ENCODE assay signal across 1 cellular context in the genomic region with DNA sequence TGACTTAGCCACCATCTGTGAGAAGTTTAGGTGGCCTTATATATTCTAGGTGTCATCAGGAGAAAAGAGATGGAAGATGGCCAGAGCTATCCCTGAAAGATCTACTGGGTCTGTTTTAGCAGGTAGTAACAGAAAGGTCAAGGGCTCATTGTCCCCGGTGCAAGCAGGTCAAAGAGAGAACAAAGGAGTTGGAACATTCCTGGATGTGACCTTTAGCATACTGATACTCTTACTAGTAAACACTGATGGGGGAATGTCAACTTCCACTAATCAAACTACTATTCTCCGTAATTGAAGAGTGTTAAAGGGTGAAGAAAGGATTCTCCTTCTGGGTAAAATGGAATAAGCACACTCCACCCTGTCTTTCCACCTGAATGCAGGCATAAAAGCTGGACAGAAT.
TF ChIP-seq lines count a peak whose summit lies in the region.

No MANE protein-coding gene starts in this region.

TF ChIP-seq in HepG2, 621 proteins besides CTCF, POLR2A, EP300 and RAD21 (continued from another document and continues in another):
- TF ChIP-seq, protein P1, sequence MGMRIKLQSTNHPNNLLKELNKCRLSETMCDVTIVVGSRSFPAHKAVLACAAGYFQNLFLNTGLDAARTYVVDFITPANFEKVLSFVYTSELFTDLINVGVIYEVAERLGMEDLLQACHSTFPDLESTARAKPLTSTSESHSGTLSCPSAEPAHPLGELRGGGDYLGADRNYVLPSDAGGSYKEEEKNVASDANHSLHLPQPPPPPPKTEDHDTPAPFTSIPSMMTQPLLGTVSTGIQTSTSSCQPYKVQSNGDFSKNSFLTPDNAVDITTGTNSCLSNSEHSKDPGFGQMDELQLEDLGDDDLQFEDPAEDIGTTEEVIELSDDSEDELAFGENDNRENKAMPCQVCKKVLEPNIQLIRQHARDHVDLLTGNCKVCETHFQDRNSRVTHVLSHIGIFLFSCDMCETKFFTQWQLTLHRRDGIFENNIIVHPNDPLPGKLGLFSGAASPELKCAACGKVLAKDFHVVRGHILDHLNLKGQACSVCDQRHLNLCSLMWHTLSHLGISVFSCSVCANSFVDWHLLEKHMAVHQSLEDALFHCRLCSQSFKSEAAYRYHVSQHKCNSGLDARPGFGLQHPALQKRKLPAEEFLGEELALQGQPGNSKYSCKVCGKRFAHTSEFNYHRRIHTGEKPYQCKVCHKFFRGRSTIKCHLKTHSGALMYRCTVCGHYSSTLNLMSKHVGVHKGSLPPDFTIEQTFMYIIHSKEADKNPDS (CRISPR knock-in tag; IDR thresholded peaks at IDR 0.05) = peak; percentile 88; the same call in 1 of the 2 replicates
- TF ChIP-seq, protein P2, sequence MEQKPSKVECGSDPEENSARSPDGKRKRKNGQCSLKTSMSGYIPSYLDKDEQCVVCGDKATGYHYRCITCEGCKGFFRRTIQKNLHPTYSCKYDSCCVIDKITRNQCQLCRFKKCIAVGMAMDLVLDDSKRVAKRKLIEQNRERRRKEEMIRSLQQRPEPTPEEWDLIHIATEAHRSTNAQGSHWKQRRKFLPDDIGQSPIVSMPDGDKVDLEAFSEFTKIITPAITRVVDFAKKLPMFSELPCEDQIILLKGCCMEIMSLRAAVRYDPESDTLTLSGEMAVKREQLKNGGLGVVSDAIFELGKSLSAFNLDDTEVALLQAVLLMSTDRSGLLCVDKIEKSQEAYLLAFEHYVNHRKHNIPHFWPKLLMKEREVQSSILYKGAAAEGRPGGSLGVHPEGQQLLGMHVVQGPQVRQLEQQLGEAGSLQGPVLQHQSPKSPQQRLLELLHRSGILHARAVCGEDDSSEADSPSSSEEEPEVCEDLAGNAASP (CRISPR knock-in tag; IDR thresholded peaks at IDR 0.05; ENCODE audit: borderline replicate concordance) = peak; percentile 34; the same call in 1 of the 2 replicates
- TF ChIP-seq, protein P3, sequence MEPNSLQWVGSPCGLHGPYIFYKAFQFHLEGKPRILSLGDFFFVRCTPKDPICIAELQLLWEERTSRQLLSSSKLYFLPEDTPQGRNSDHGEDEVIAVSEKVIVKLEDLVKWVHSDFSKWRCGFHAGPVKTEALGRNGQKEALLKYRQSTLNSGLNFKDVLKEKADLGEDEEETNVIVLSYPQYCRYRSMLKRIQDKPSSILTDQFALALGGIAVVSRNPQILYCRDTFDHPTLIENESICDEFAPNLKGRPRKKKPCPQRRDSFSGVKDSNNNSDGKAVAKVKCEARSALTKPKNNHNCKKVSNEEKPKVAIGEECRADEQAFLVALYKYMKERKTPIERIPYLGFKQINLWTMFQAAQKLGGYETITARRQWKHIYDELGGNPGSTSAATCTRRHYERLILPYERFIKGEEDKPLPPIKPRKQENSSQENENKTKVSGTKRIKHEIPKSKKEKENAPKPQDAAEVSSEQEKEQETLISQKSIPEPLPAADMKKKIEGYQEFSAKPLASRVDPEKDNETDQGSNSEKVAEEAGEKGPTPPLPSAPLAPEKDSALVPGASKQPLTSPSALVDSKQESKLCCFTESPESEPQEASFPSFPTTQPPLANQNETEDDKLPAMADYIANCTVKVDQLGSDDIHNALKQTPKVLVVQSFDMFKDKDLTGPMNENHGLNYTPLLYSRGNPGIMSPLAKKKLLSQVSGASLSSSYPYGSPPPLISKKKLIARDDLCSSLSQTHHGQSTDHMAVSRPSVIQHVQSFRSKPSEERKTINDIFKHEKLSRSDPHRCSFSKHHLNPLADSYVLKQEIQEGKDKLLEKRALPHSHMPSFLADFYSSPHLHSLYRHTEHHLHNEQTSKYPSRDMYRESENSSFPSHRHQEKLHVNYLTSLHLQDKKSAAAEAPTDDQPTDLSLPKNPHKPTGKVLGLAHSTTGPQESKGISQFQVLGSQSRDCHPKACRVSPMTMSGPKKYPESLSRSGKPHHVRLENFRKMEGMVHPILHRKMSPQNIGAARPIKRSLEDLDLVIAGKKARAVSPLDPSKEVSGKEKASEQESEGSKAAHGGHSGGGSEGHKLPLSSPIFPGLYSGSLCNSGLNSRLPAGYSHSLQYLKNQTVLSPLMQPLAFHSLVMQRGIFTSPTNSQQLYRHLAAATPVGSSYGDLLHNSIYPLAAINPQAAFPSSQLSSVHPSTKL (CRISPR knock-in tag; IDR thresholded peaks at IDR 0.05) = peak; percentile 94
- TF ChIP-seq CEBPG (CRISPR knock-in tag; IDR thresholded peaks at IDR 0.05) = no peak
- TF ChIP-seq NCOA2 (CRISPR knock-in tag; IDR thresholded peaks at IDR 0.05) = peak; percentile 60; the same call in 1 of the 2 replicates
- peak; percentile 5; the same call in 1 of the 2 replicates for TF ChIP-seq ZNF644 (CRISPR knock-in tag; IDR thresholded peaks at IDR 0.05; ENCODE audit: low read depth)
- peak; percentile 38 for TF ChIP-seq SKI (IDR thresholded peaks at IDR 0.05; ENCODE audit: partially characterized antibody)
- peak; percentile 42; the same call in 1 of the 2 replicates for TF ChIP-seq RXRA (CRISPR knock-in tag; IDR thresholded peaks at IDR 0.05)
- peak; percentile 67 for TF ChIP-seq GATAD2A (CRISPR knock-in tag; IDR thresholded peaks at IDR 0.05)
- TF ChIP-seq HNF4G (IDR thresholded peaks at IDR 0.05; ENCODE audit: borderline replicate concordance, low read depth, low read length) = peak; percentile 62
- no peak for TF ChIP-seq HNF4G (CRISPR knock-in tag; IDR thresholded peaks at IDR 0.05; ENCODE audit: borderline replicate concordance, low read depth)
- no peak for TF ChIP-seq FLYWCH1 (CRISPR knock-in tag; IDR thresholded peaks at IDR 0.05)
- peak; percentile 54 for TF ChIP-seq HMG20A (CRISPR knock-in tag; IDR thresholded peaks at IDR 0.05; ENCODE audit: borderline replicate concordance)
- 0 out of 2 replicates have a peak, but pooled peaks have one; percentile 38 for TF ChIP-seq TBX2 (CRISPR knock-in tag; IDR thresholded peaks at IDR 0.05; ENCODE audit: borderline replicate concordance)
- no peak for TF ChIP-seq ZNF317 (CRISPR knock-in tag; IDR thresholded peaks at IDR 0.05)
- TF ChIP-seq, protein P4, sequence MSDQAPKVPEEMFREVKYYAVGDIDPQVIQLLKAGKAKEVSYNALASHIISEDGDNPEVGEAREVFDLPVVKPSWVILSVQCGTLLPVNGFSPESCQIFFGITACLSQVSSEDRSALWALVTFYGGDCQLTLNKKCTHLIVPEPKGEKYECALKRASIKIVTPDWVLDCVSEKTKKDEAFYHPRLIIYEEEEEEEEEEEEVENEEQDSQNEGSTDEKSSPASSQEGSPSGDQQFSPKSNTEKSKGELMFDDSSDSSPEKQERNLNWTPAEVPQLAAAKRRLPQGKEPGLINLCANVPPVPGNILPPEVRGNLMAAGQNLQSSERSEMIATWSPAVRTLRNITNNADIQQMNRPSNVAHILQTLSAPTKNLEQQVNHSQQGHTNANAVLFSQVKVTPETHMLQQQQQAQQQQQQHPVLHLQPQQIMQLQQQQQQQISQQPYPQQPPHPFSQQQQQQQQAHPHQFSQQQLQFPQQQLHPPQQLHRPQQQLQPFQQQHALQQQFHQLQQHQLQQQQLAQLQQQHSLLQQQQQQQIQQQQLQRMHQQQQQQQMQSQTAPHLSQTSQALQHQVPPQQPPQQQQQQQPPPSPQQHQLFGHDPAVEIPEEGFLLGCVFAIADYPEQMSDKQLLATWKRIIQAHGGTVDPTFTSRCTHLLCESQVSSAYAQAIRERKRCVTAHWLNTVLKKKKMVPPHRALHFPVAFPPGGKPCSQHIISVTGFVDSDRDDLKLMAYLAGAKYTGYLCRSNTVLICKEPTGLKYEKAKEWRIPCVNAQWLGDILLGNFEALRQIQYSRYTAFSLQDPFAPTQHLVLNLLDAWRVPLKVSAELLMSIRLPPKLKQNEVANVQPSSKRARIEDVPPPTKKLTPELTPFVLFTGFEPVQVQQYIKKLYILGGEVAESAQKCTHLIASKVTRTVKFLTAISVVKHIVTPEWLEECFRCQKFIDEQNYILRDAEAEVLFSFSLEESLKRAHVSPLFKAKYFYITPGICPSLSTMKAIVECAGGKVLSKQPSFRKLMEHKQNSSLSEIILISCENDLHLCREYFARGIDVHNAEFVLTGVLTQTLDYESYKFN (CRISPR knock-in tag; conservative IDR thresholded peaks at IDR 0.05) = peak; percentile 64
- TF ChIP-seq ZNF460 (CRISPR knock-in tag; IDR thresholded peaks at IDR 0.05; ENCODE audit: borderline replicate concordance) = no peak
- no peak for TF ChIP-seq ZNF572 (CRISPR knock-in tag; IDR thresholded peaks at IDR 0.05)
- peak; percentile 83 for TF ChIP-seq FOXO1 (CRISPR knock-in tag; IDR thresholded peaks at IDR 0.05)
- peak; percentile 100 for TF ChIP-seq NR2F6 (IDR thresholded peaks at IDR 0.05)
- peak; percentile 99 for TF ChIP-seq NR2F6 (CRISPR knock-in tag; IDR thresholded peaks at IDR 0.05)
- TF ChIP-seq FOXA1 (IDR thresholded peaks at IDR 0.05) = peak; percentile 48; the same call in 1 of the 2 replicates
- TF ChIP-seq FOXA1 (CRISPR knock-in tag; IDR thresholded peaks at IDR 0.05) = peak; percentile 50
- TF ChIP-seq TBX3 (IDR thresholded peaks at IDR 0.05; ENCODE audit: borderline replicate concordance) = peak; percentile 36; the same call in 1 of the 2 replicates
- peak; percentile 59 for TF ChIP-seq ZEB1 (IDR thresholded peaks at IDR 0.05; ENCODE audit: insufficient replicate concordance, low read depth)
- peak; percentile 81 for TF ChIP-seq FOXP1 (IDR thresholded peaks at IDR 0.05)
- peak; percentile 90 for TF ChIP-seq FOXP1 (CRISPR knock-in tag; IDR thresholded peaks at IDR 0.05)
- peak; percentile 44; the same call in 1 of the 2 replicates for TF ChIP-seq HHEX (CRISPR knock-in tag; IDR thresholded peaks at IDR 0.05)
- peak; percentile 50; the same call in 1 of the 2 replicates for TF ChIP-seq POGZ (CRISPR knock-in tag; IDR thresholded peaks at IDR 0.05)
- TF ChIP-seq REPIN1 (CRISPR knock-in tag; IDR thresholded peaks at IDR 0.05; ENCODE audit: borderline replicate concordance, low read depth) = peak; percentile 77
- TF ChIP-seq ELF3 (CRISPR knock-in tag; IDR thresholded peaks at IDR 0.05) = peak; percentile 46; the same call in 1 of the 2 replicates
- peak; percentile 91 for TF ChIP-seq RXRB (CRISPR knock-in tag; IDR thresholded peaks at IDR 0.05; ENCODE audit: borderline replicate concordance)
- TF ChIP-seq, protein P5, sequence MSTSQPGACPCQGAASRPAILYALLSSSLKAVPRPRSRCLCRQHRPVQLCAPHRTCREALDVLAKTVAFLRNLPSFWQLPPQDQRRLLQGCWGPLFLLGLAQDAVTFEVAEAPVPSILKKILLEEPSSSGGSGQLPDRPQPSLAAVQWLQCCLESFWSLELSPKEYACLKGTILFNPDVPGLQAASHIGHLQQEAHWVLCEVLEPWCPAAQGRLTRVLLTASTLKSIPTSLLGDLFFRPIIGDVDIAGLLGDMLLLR (CRISPR knock-in tag; IDR thresholded peaks at IDR 0.05) = no peak
- TF ChIP-seq MAFG (CRISPR knock-in tag; IDR thresholded peaks at IDR 0.05) = no peak
- peak; percentile 52 for TF ChIP-seq ASH2L (IDR thresholded peaks at IDR 0.05; ENCODE audit: insufficient read length, low read depth, low read length)
- peak; percentile 67; the same call in 1 of the 2 replicates for TF ChIP-seq FOXJ3 (CRISPR knock-in tag; IDR thresholded peaks at IDR 0.05; ENCODE audit: borderline replicate concordance)
- TF ChIP-seq LCORL (IDR thresholded peaks at IDR 0.05) = no peak
- TF ChIP-seq LCORL (CRISPR knock-in tag; IDR thresholded peaks at IDR 0.05) = 0 out of 2 replicates have a peak, but pooled peaks have one; percentile 43
- peak; percentile 98 for TF ChIP-seq NR2F2 (IDR thresholded peaks at IDR 0.05; ENCODE audit: borderline replicate concordance, low read depth)
- peak; percentile 33; the same call in 1 of the 2 replicates for TF ChIP-seq SALL1 (CRISPR knock-in tag; IDR thresholded peaks at IDR 0.05)
- TF ChIP-seq NCOR1 (IDR thresholded peaks at IDR 0.05; ENCODE audit: borderline replicate concordance, low read length) = peak; percentile 52; the same call in 1 of the 2 replicates
- peak; percentile 39; the same call in 1 of the 2 replicates for TF ChIP-seq ZMYM4 (CRISPR knock-in tag; IDR thresholded peaks at IDR 0.05)
- 0 out of 2 replicates have a peak, but pooled peaks have one; percentile 13 for TF ChIP-seq MIER2 (CRISPR knock-in tag; IDR thresholded peaks at IDR 0.05)
- TF ChIP-seq, protein P6, sequence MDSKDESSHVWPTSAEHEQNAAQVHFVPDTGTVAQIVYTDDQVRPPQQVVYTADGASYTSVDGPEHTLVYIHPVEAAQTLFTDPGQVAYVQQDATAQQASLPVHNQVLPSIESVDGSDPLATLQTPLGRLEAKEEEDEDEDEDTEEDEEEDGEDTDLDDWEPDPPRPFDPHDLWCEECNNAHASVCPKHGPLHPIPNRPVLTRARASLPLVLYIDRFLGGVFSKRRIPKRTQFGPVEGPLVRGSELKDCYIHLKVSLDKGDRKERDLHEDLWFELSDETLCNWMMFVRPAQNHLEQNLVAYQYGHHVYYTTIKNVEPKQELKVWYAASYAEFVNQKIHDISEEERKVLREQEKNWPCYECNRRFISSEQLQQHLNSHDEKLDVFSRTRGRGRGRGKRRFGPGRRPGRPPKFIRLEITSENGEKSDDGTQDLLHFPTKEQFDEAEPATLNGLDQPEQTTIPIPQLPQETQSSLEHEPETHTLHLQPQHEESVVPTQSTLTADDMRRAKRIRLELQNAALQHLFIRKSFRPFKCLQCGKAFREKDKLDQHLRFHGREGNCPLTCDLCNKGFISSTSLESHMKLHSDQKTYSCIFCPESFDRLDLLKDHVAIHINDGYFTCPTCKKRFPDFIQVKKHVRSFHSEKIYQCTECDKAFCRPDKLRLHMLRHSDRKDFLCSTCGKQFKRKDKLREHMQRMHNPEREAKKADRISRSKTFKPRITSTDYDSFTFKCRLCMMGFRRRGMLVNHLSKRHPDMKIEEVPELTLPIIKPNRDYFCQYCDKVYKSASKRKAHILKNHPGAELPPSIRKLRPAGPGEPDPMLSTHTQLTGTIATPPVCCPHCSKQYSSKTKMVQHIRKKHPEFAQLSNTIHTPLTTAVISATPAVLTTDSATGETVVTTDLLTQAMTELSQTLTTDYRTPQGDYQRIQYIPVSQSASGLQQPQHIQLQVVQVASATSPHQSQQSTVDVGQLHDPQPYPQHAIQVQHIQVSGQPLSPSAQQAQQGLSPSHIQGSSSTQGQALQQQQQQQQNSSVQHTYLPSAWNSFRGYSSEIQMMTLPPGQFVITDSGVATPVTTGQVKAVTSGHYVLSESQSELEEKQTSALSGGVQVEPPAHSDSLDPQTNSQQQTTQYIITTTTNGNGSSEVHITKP (CRISPR knock-in tag; IDR thresholded peaks at IDR 0.05; ENCODE audit: low read depth) = 0 out of 2 replicates have a peak, but pooled peaks have one; percentile 30
- TF ChIP-seq HDAC1 (CRISPR knock-in tag; IDR thresholded peaks at IDR 0.05) = peak; percentile 49; the same call in 1 of the 2 replicates
- TF ChIP-seq, protein P7, sequence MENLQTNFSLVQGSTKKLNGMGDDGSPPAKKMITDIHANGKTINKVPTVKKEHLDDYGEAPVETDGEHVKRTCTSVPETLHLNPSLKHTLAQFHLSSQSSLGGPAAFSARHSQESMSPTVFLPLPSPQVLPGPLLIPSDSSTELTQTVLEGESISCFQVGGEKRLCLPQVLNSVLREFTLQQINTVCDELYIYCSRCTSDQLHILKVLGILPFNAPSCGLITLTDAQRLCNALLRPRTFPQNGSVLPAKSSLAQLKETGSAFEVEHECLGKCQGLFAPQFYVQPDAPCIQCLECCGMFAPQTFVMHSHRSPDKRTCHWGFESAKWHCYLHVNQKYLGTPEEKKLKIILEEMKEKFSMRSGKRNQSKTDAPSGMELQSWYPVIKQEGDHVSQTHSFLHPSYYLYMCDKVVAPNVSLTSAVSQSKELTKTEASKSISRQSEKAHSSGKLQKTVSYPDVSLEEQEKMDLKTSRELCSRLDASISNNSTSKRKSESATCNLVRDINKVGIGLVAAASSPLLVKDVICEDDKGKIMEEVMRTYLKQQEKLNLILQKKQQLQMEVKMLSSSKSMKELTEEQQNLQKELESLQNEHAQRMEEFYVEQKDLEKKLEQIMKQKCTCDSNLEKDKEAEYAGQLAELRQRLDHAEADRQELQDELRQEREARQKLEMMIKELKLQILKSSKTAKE (CRISPR knock-in tag; IDR thresholded peaks at IDR 0.05; ENCODE audit: borderline replicate concordance) = no peak
- peak; percentile 97 to 99 for TF ChIP-seq NR2F1 (CRISPR knock-in tag; IDR thresholded peaks at IDR 0.05)
- TF ChIP-seq NR2C2 (CRISPR knock-in tag; IDR thresholded peaks at IDR 0.05; ENCODE audit: borderline replicate concordance) = peak; percentile 57
- peak; percentile 89; the same call in 1 of the 2 replicates for TF ChIP-seq KDM1A (CRISPR knock-in tag; IDR thresholded peaks at IDR 0.05)
